In genomic region chr5:134437340-134438267, GRCh38 we compare ENCODE assay signal across 9 cellular contexts. TPM values are rescaled to one million over a fixed set of nuclear protein-coding genes. Genes with fewer than 3 reads are reported as not detected.
DNase-seq lines count a peak whose midpoint lies in the region; ATAC-seq and TF ChIP-seq lines count a peak whose summit lies in the region.
"Had no signal": no experiment of that assay in that cellular context is flagged by ENCODE, and none has a peak within 500 bp of the region (broad histone marks: within the 10 kb centered on the region; RNA-seq: fewer than 3 reads in every experiment).

No MANE protein-coding gene starts in this region.

- H2BK15ac ChIP-seq in IMR-90 (ENCODE audit: low read depth, low read length), result peak overlapping the region; percentile 88

- peaks cover 31% of the 10 kb centered on the region for H3K4me1 ChIP-seq in IMR-90 (ENCODE audit: control insufficient read depth, insufficient read depth, low read length)

- no peaks in the 10 kb centered on the region for H3K27me3 ChIP-seq in IMR-90 (ENCODE audit: control insufficient read depth, insufficient read depth, low read length)

- peaks cover 27% of the 10 kb centered on the region for H3K9me1 ChIP-seq in IMR-90 (ENCODE audit: insufficient read depth, low read length)

- dilution Hi-C loops in IMR-90 (cut with HindIII; ENCODE audit: low sequenced_read_pairs, unreplicated experiment), result no loop called here

- no peaks in the 10 kb centered on the region for H4K20me1 ChIP-seq in IMR-90 (ENCODE audit: insufficient read depth, low read length)

- peaks cover 11% of the 10 kb centered on the region in 2 donors for H3K4me1 Mint-ChIP-seq in natural killer cell treated with Interleukin-12 subunit alpha and Interleukin-12 subunit beta and Interleukin-15 and Interleukin-18, amount 100 ng/mL, for 72 hours (ENCODE audit: low read depth in 2 of 2)

- peak overlapping the region; percentile 30 for H3K4me3 Mint-ChIP-seq in natural killer cell treated with Interleukin-12 subunit alpha and Interleukin-12 subunit beta and Interleukin-15 and Interleukin-18, amount 100 ng/mL, for 72 hours
- H3K4me3 Mint-ChIP-seq: activated naive CD4-positive, alpha-beta T cell treated with anti-CD3 and anti-CD28 coated beads for 36 hours had no signal

- H3K9me3 Mint-ChIP-seq in natural killer cell treated with Interleukin-12 subunit alpha and Interleukin-12 subunit beta and Interleukin-15 and Interleukin-18, amount 100 ng/mL, for 72 hours, result no peaks in the 10 kb centered on the region
- H3K9me3 Mint-ChIP-seq: activated naive CD4-positive, alpha-beta T cell treated with anti-CD3 and anti-CD28 coated beads for 36 hours had no signal

- DNase-seq in Caki2 (ENCODE audit: low read depth) (peak; percentile 14), IMR-90 (peak; percentile 61), cardiac fibroblast (ENCODE audit: low read depth in 2 of 2) (peak; percentile 37 to 86), hypothalamus (lab: John Stamatoyannopoulos, UW) (no peak), NCI-H446 (lab: John Stamatoyannopoulos, UW) (no peak)
- DNase-seq in natural killer cell treated with Interleukin-12 subunit alpha and Interleukin-12 subunit beta and Interleukin-15 and Interleukin-18, amount 100 ng/mL, for 72 hours (ENCODE audit: low spot score), result no peak

- TF ChIP-seq RAD21 in IMR-90 (IDR thresholded peaks at IDR 0.05; ENCODE audit: low read length), result no peak

- peak overlapping the region; percentile 31 for H4K5ac ChIP-seq in IMR-90 (ENCODE audit: low read depth, low read length)

- H3K56ac ChIP-seq in IMR-90 (ENCODE audit: extremely low read depth, insufficient read depth, low read length), result 0 out of 2 replicates have a peak overlapping the region, but pooled peaks have one; percentile 39

- H3K79me1 ChIP-seq in IMR-90 (ENCODE audit: low read depth in 1 of 2, low read length in 2 of 2), result peaks cover 0 to 18% of the 10 kb centered on the region in 2 experiments; a peak in 2 of 4 replicates

- peak overlapping the region in 1 of 2 donors; percentile 70 for H3K27ac Mint-ChIP-seq in natural killer cell treated with Interleukin-12 subunit alpha and Interleukin-12 subunit beta and Interleukin-15 and Interleukin-18, amount 100 ng/mL, for 72 hours
- H3K27ac Mint-ChIP-seq: activated naive CD4-positive, alpha-beta T cell treated with anti-CD3 and anti-CD28 coated beads for 36 hours had no signal

- H3K36me3 Mint-ChIP-seq in natural killer cell treated with Interleukin-12 subunit alpha and Interleukin-12 subunit beta and Interleukin-15 and Interleukin-18, amount 100 ng/mL, for 72 hours, result no peaks in the 10 kb centered on the region

- TF ChIP-seq POLR2A in IMR-90 (IDR thresholded peaks at IDR 0.05; ENCODE audit: low read depth, low read length), result no peak

- peak overlapping the region; percentile 98 for H2BK20ac ChIP-seq in IMR-90 (ENCODE audit: low read depth, low read length)

- peak overlapping the region; percentile 99 for H2AK9ac ChIP-seq in IMR-90 (replicated peaks; ENCODE audit: low read depth, low read length, poor library complexity)

- H2AFZ ChIP-seq in IMR-90 (replicated peaks; ENCODE audit: low read length, poor library complexity), result peak overlapping the region; percentile 88

- H3K36me3 ChIP-seq in IMR-90 (ENCODE audit: control insufficient read depth, insufficient read depth, low read length), result no peaks in the 10 kb centered on the region

- BruUV-seq in IMR-90 (replicated peaks; lab: Mats Ljungman, UMichigan), result no TSS peak

- H4K91ac ChIP-seq in IMR-90 (ENCODE audit: insufficient read depth, low read depth, low read length), result peak overlapping the region; percentile 92

- 100% methylated on average over 2 of the region's 9 CpGs; no CpG with 5 or more reads in 1 of the 2 experiments for WGBS in IMR-90 (ENCODE audit: extremely low coverage in 2 of 2, insufficient read length in 1 of 2), 2 experiments

- peak overlapping the region; percentile 96 for H2BK5ac ChIP-seq in IMR-90 (ENCODE audit: low read depth, low read length, poor library complexity, severe bottlenecking)

- H3K9ac ChIP-seq in IMR-90 (ENCODE audit: low read depth, low read length), result 0 out of 2 replicates have a peak overlapping the region, but pooled peaks have one; percentile 7

- peak overlapping the region; percentile 88; the same call in 1 of the 2 replicates for H3K23ac ChIP-seq in IMR-90 (ENCODE audit: low read depth, low read length)

- peak overlapping the region; percentile 98 for H2BK120ac ChIP-seq in IMR-90 (ENCODE audit: low read depth, low read length)

- H3K18ac ChIP-seq in IMR-90 (ENCODE audit: low read depth, low read length), result peak overlapping the region; percentile 90

- peak overlapping the region; percentile 62 for H3K14ac ChIP-seq in IMR-90 (replicated peaks; ENCODE audit: low read depth, low read length)

- peak; percentile 1; the same call in 1 of the 2 replicates for ATAC-seq in IMR-90 (ENCODE audit: low read depth)
- ATAC-seq in natural killer cell treated with Interleukin-12 subunit alpha and Interleukin-12 subunit beta and Interleukin-15 and Interleukin-18, amount 100 ng/mL, for 72 hours, result no peak
- ATAC-seq in HG03159 (IDR thresholded peaks at IDR 0.05; ENCODE audit: unreplicated experiment), result no peak
- no peak for ATAC-seq in HG02642 (IDR thresholded peaks at IDR 0.05; ENCODE audit: poor library complexity, unreplicated experiment)

- no peak for TF ChIP-seq CTCF in IMR-90 (conservative IDR thresholded peaks at IDR 0.05; ENCODE audit: low read depth, low read length)
- TF ChIP-seq CTCF in cardiac fibroblast (IDR thresholded peaks at IDR 0.05; ENCODE audit: low read depth, low read length), result no peak

- H2AK5ac ChIP-seq in IMR-90 (ENCODE audit: low read depth, low read length), result peak overlapping the region; percentile 100

- POLR2A ChIA-PET in IMR-90 (lab: Charles Lee; ENCODE audit: unreplicated experiment), result no interaction called here

- peak overlapping the region; percentile 22; the same call in 1 of the 2 replicates for H3K4me2 ChIP-seq in IMR-90 (ENCODE audit: low read depth, low read length)

- intact Hi-C loops in IMR-90 (cut with micrococcal nuclease), result loop anchor here (2.0 kb wide), 2 partner anchors 29 to 65 kb away; no protein-coding TSS in a partner anchor

- H4K8ac ChIP-seq in IMR-90 (ENCODE audit: low read depth in 2 of 2, low read length in 2 of 2), result peak overlapping the region; percentile 59 to 91

- peak overlapping the region; percentile 88 for H3K27ac ChIP-seq in IMR-90 (ENCODE audit: insufficient read depth, low read length)

- H3K27me3 Mint-ChIP-seq in natural killer cell treated with Interleukin-12 subunit alpha and Interleukin-12 subunit beta and Interleukin-15 and Interleukin-18, amount 100 ng/mL, for 72 hours, result peaks cover 0 to 2% of the 10 kb centered on the region in 2 donors

- H3K4ac ChIP-seq in IMR-90 (ENCODE audit: low read depth, low read length), result peak overlapping the region; percentile 99

- no peaks in the 10 kb centered on the region for H3K9me3 ChIP-seq in IMR-90 (ENCODE audit: control insufficient read depth, insufficient read depth, low read length)

- CTCF ChIA-PET in IMR-90 (lab: Yijun Ruan, JAX), result interaction anchor here (0.6 to 0.9 kb wide), 2 partner anchors 14 to 140 kb away, joined by 3 to 5 read pairs; no protein-coding TSS in a partner anchor

- in situ Hi-C loops in Caki2 (cut with HindIII; ENCODE audit: low pct_unique_long_range_greater_than_20kb, low sequenced_read_pairs) (no loop called here), IMR-90 (cut with MboI; ENCODE audit: low sequenced_read_pairs) (no loop called here)

- H3K4me3 ChIP-seq in IMR-90 (ENCODE audit: insufficient read depth, low read depth, low read length) (no peak overlapping the region), cardiac fibroblast (replicated peaks in 1 of 2; ENCODE audit: low read depth in 2 of 2, low read length in 2 of 2) (no peak overlapping the region)

TF ChIP-seq in IMR-90, 13 proteins besides CTCF, POLR2A, EP300 and RAD21:
- TF ChIP-seq MAFK (IDR thresholded peaks at IDR 0.05; ENCODE audit: low read depth, low read length), result peak; percentile 57
- TF ChIP-seq NFE2L2 (IDR thresholded peaks at IDR 0.05; ENCODE audit: low read depth, low read length), result peak; percentile 48; the same call in 1 of the 2 replicates
- TF ChIP-seq SMC3 (IDR thresholded peaks at IDR 0.05; ENCODE audit: low read depth, low read length), result no peak

RNA-seq across cellular contexts. Expression of gene CDKN2AIPNL, which starts 25.9 kb away (rescaled TPM):
- total RNA-seq in Caki2 (2014; rRNA removed; shearing (Covaris generic); ENCODE audit: low replicate concordance), result 62.5 and 74.1 TPM in 2 replicates
- total RNA-seq in IMR-90 (2012; rRNA removed), result 18.1 and 27.5 TPM in 2 replicates
- polyA plus RNA-seq in IMR-90 (2012; rRNA removed), result 11.1 and 14.0 TPM in 2 replicates
- 10.8 and 11.5 TPM in 2 replicates for polyA plus RNA-seq in IMR-90 (2012; cell fraction: cytosol; rRNA removed)
- 2.3 and 5.1 TPM in 2 replicates for polyA plus RNA-seq in IMR-90 (2012; cell fraction: nucleus; rRNA removed; ENCODE audit: low replicate concordance)
- 10 to 100 TPM; 28.2 to 36.5 TPM for total RNA-seq in natural killer cell treated with Interleukin-12 subunit alpha and Interleukin-12 subunit beta and Interleukin-15 and Interleukin-18, amount 100 ng/mL, for 72 hours

Comparison
In these comparisons a context has a peak if more than half of its experiments do, and no peak if none do; other contexts are left out.
1. DNase-seq: peak in Caki2 (single experiment), IMR-90 (single experiment) and cardiac fibroblast (2 of 2); none in natural killer cell treated with Interleukin-12 subunit alpha and Interleukin-12 subunit beta and Interleukin-15 and Interleukin-18, amount 100 ng/mL, for 72 hours (single experiment), hypothalamus (0 of 51) and NCI-H446 (0 of 2).